Comparison of ENCODE assay signal across 15 cellular contexts in the genomic region with DNA sequence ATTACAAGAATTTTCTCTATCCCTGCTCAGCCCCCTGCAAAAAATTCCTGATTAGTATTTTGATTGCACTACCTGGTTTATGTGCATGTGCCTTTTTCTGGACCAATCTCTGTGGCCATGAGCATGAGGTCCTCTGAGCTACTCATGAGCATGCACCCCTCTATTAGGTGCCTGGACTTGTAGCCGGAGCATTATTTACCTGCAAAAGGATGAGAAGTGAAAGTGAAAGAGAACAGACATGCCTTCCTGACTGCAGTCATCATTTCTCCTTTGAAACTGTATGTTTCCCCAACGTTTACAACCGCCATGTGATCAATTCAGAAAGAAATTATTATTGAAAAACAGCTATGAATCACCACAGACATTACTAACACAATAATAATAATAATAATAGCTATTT.
A peak's percentile ranks its signal among the peaks of the same experiment; 100 is the strongest.
DNase-seq lines count a peak whose midpoint lies in the region; ATAC-seq, FAIRE-seq and TF ChIP-seq lines count a peak whose summit lies in the region.
"Had no signal": no experiment of that assay in that cellular context is flagged by ENCODE, and none has a peak within 500 bp of the region (broad histone marks: within the 10 kb centered on the region; RNA-seq: fewer than 3 reads in every experiment).

No MANE protein-coding gene starts in this region.

- no peak overlapping the region for H3K27ac ChIP-seq in OCI-LY7 (ENCODE audit: low read depth, low read length, poor library complexity, severe bottlenecking)
- H3K27ac ChIP-seq in keratinocyte (ENCODE audit: control insufficient read depth, insufficient read depth, low read length) = no peak overlapping the region
- no peak overlapping the region for H3K27ac ChIP-seq in brain microvascular endothelial cell
- H3K27ac ChIP-seq in heart right ventricle = no peak overlapping the region
- H3K27ac ChIP-seq: pancreas had no signal

- POLR2A ChIA-PET in OCI-LY7 (lab: Charles Lee) = interaction anchor here (0.6 kb wide), 2 partner anchors 9 to 434 kb away, joined by 3 to 4 read pairs; no protein-coding TSS in a partner anchor

- ATAC-seq in HG02798 (IDR thresholded peaks at IDR 0.05; ENCODE audit: poor library complexity, unreplicated experiment) (peak; percentile 68), heart right ventricle (no peak)

- H3K9ac ChIP-seq in keratinocyte (ENCODE audit: control insufficient read depth, extremely low read depth, insufficient read depth, low read length) = no peak overlapping the region

- WGBS in heart right ventricle, 2 donors = 59 to 61% methylated on average over 3 of the region's 3 CpGs

- no peak for TF ChIP-seq CTCF in GM13976 (IDR thresholded peaks at IDR 0.05; ENCODE audit: borderline replicate concordance, control extremely low read depth, extremely low read depth, insufficient read depth, missing control alignments)
- no peak for TF ChIP-seq CTCF in OCI-LY7 (conservative IDR thresholded peaks at IDR 0.05; ENCODE audit: low read length)
- TF ChIP-seq CTCF in keratinocyte (optimal IDR thresholded peaks at IDR 0.05 in 1 of 3, IDR thresholded peaks at IDR 0.05 in 1 of 3, conservative IDR thresholded peaks at IDR 0.05 in 1 of 3; ENCODE audit: extremely low read depth in 1 of 3, insufficient read depth in 2 of 3, low read length in 3 of 3) = no peak
- TF ChIP-seq CTCF in brain microvascular endothelial cell (IDR thresholded peaks at IDR 0.05; ENCODE audit: low read depth, low read length, missing control alignments) = no peak
- no peak for TF ChIP-seq CTCF in heart right ventricle (IDR thresholded peaks at IDR 0.05)

- DNase-seq in GM13976 (ENCODE audit: low spot score) = peak; percentile 12
- DNase-seq in OCI-LY7 (ENCODE audit: low spot score) = no peak
- no peak for DNase-seq in keratinocyte (ENCODE audit: low read depth, low spot score)
- DNase-seq in brain microvascular endothelial cell = no peak
- DNase-seq in heart right ventricle = no peak
- no peak for DNase-seq in NCI-H524 (lab: John Stamatoyannopoulos, UW)
- DNase-seq in cardiac septum (ENCODE audit: low spot score) = no peak
- DNase-seq: CD4-positive, alpha-beta T cell; KG1; kidney; NCI-H2029 treated with DMSO at 0.1 percent for 48 hours; NCI-H82; pancreas; stimulated activated CD4-positive, alpha-beta T cell treated with anti-CD3 and anti-CD28 coated beads, Interleukin-12 subunit alpha, Interleukin-12 subunit beta, amount 100 ng/mL, for 4 hours had no signal

- no peaks in the 10 kb centered on the region for H3K9me2 ChIP-seq in OCI-LY7 (ENCODE audit: insufficient read depth, low read length)

- no TSS peak for BruUV-seq in OCI-LY7 (replicated peaks; lab: Mats Ljungman, UMichigan)

- FAIRE-seq in keratinocyte (lab: Jason Lieb, UNC) = no peak
- FAIRE-seq: kidney, pancreas had no signal

- no peak overlapping the region for H3K4me3 ChIP-seq in OCI-LY7 (ENCODE audit: low read depth, low read length, poor library complexity, severe bottlenecking)
- no peak overlapping the region for H3K4me3 ChIP-seq in keratinocyte (ENCODE audit: control insufficient read depth in 2 of 3, extremely low read depth in 1 of 3, insufficient read depth in 2 of 3, low read depth in 1 of 3, low read length in 3 of 3)
- no peak overlapping the region for H3K4me3 ChIP-seq in brain microvascular endothelial cell (ENCODE audit: low read depth, low read length)
- no peak overlapping the region for H3K4me3 ChIP-seq in heart right ventricle
- H3K4me3 ChIP-seq: pancreas had no signal

- CTCF ChIA-PET in OCI-LY7 (lab: Charles Lee; ENCODE audit: unreplicated experiment) = no interaction called here

- H3K27me3 ChIP-seq in keratinocyte (ENCODE audit: control insufficient read depth, extremely low read depth, insufficient read depth, low read length) = no peaks in the 10 kb centered on the region
- no peaks in the 10 kb centered on the region for H3K27me3 ChIP-seq in brain microvascular endothelial cell (replicated peaks)
- no peaks in the 10 kb centered on the region for H3K27me3 ChIP-seq in heart right ventricle
- H3K27me3 ChIP-seq: pancreas had no signal

- intact Hi-C loops in OCI-LY7 (cut with micrococcal nuclease; ENCODE audit: unreplicated experiment) (no loop called here), heart right ventricle (cut with DNase I) (no loop called here), cardiac septum (cut with DNase I) (loop anchor here (5.0 kb wide), 1 partner anchor 44 kb away; no protein-coding TSS in a partner anchor)

- H2AFZ ChIP-seq in OCI-LY7 (ENCODE audit: low read length) (no peak overlapping the region), keratinocyte (ENCODE audit: control insufficient read depth, low read length) (peak overlapping the region; percentile 37)

- no peaks in the 10 kb centered on the region for H3K9me1 ChIP-seq in keratinocyte (ENCODE audit: control insufficient read depth, extremely low read depth, insufficient read depth, low read length)

- in situ Hi-C loops in GM13976 (cut with MboI; ENCODE audit: low sequenced_read_pairs, unreplicated experiment) = no loop called here
- in situ Hi-C loops in brain microvascular endothelial cell (cut with HindIII; ENCODE audit: low pct_ligation_motif_present, low sequenced_read_pairs) = no loop called here

- H4K20me1 ChIP-seq in OCI-LY7 (ENCODE audit: insufficient read depth, low read length) = no peaks in the 10 kb centered on the region
- H4K20me1 ChIP-seq in keratinocyte (ENCODE audit: control insufficient read depth, extremely low read depth, insufficient read depth, low read length) = no peaks in the 10 kb centered on the region

- no peaks in the 10 kb centered on the region for H3K79me2 ChIP-seq in OCI-LY7 (ENCODE audit: insufficient read depth, low read depth, low read length)
- no peaks in the 10 kb centered on the region for H3K79me2 ChIP-seq in keratinocyte (ENCODE audit: control insufficient read depth, insufficient read depth, low read length)

- dilution Hi-C loops in keratinocyte (cut with MboI; ENCODE audit: extremely low pct_ligation_motif_present, low sequenced_read_pairs) = no loop called here

- H3K4me1 ChIP-seq in OCI-LY7 (ENCODE audit: insufficient read depth, low read length, poor library complexity, severe bottlenecking) (no peaks in the 10 kb centered on the region), keratinocyte (ENCODE audit: control insufficient read depth, extremely low read depth, insufficient read depth, low read length) (no peaks in the 10 kb centered on the region), heart right ventricle (peaks cover 0 to 20% (median 0%) of the 10 kb centered on the region in 9 donors)
- H3K4me1 ChIP-seq: pancreas had no signal

- peak overlapping the region; percentile 41; the same call in 1 of the 2 replicates for H3K4me2 ChIP-seq in OCI-LY7 (ENCODE audit: low read length)
- peak overlapping the region; percentile 3 for H3K4me2 ChIP-seq in keratinocyte (ENCODE audit: control insufficient read depth, extremely low read depth, insufficient read depth, low read depth, low read length)

- H3K36me3 ChIP-seq in OCI-LY7 (ENCODE audit: insufficient read depth, low read length) (no peaks in the 10 kb centered on the region), keratinocyte (ENCODE audit: control insufficient read depth in 2 of 2, extremely low read depth in 1 of 2, insufficient read depth in 2 of 2, low read length in 2 of 2) (no peaks in the 10 kb centered on the region), brain microvascular endothelial cell (replicated peaks) (no peaks in the 10 kb centered on the region), heart right ventricle (no peaks in the 10 kb centered on the region)
- H3K36me3 ChIP-seq: pancreas had no signal

- H3K9me3 ChIP-seq in OCI-LY7 (ENCODE audit: low read length) = no peaks in the 10 kb centered on the region
- no peaks in the 10 kb centered on the region for H3K9me3 ChIP-seq in keratinocyte (ENCODE audit: control insufficient read depth, low read depth, low read length)
- no peaks in the 10 kb centered on the region for H3K9me3 ChIP-seq in heart right ventricle
- H3K9me3 ChIP-seq: pancreas had no signal
